In genomic region chr3:13487403-13487802, GRCh38 we compare ENCODE assay signal across 1 cellular context.
TF ChIP-seq lines count a peak whose summit lies in the region.

No MANE protein-coding gene starts in this region.

TF ChIP-seq in HepG2, 621 proteins besides CTCF, POLR2A, EP300 and RAD21 (continued from another document and continues in another):
- TF ChIP-seq ZNF691 (CRISPR knock-in tag; IDR thresholded peaks at IDR 0.05; ENCODE audit: borderline replicate concordance, low read depth) (peak; percentile 97), PHF21A (CRISPR knock-in tag; IDR thresholded peaks at IDR 0.05) (peak; percentile 40; the same call in 1 of the 2 replicates), THAP11 (CRISPR knock-in tag; IDR thresholded peaks at IDR 0.05) (no peak), ZNF687 (CRISPR knock-in tag; IDR thresholded peaks at IDR 0.05) (peak; percentile 91), ARHGAP35 (CRISPR knock-in tag; IDR thresholded peaks at IDR 0.05; ENCODE audit: borderline replicate concordance) (no peak), ZNF577 (CRISPR knock-in tag; IDR thresholded peaks at IDR 0.05; ENCODE audit: borderline replicate concordance, low read depth) (no peak), ZNF563 (CRISPR knock-in tag; IDR thresholded peaks at IDR 0.05) (no peak), ZFP91 (CRISPR knock-in tag; IDR thresholded peaks at IDR 0.05; ENCODE audit: borderline replicate concordance) (0 out of 2 replicates have a peak, but pooled peaks have one; percentile 27), CEBPG (CRISPR knock-in tag; IDR thresholded peaks at IDR 0.05) (no peak), ZNF263 (CRISPR knock-in tag; IDR thresholded peaks at IDR 0.05) (peak; percentile 72; the same call in 1 of the 2 replicates), ARID4A (CRISPR knock-in tag; IDR thresholded peaks at IDR 0.05; ENCODE audit: borderline replicate concordance) (peak; percentile 56; the same call in 1 of the 2 replicates), ZNF329 (CRISPR knock-in tag; IDR thresholded peaks at IDR 0.05; ENCODE audit: low read depth) (0 out of 2 replicates have a peak, but pooled peaks have one; percentile 33), KDM6A (CRISPR knock-in tag; IDR thresholded peaks at IDR 0.05; ENCODE audit: low read depth) (0 out of 2 replicates have a peak, but pooled peaks have one; percentile 26), ZBTB1 (CRISPR knock-in tag; IDR thresholded peaks at IDR 0.05; ENCODE audit: borderline replicate concordance) (no peak), ZFY (CRISPR knock-in tag; IDR thresholded peaks at IDR 0.05) (no peak), IRF2 (CRISPR knock-in tag; IDR thresholded peaks at IDR 0.05) (no peak), ARNTL (CRISPR knock-in tag; IDR thresholded peaks at IDR 0.05) (0 out of 2 replicates have a peak, but pooled peaks have one; percentile 75), ZNF605 (CRISPR knock-in tag; IDR thresholded peaks at IDR 0.05) (peak; percentile 26; the same call in 1 of the 2 replicates), ARID5B (CRISPR knock-in tag; IDR thresholded peaks at IDR 0.05) (no peak), KLF11 (CRISPR knock-in tag; IDR thresholded peaks at IDR 0.05) (no peak), ZBTB38 (CRISPR knock-in tag; IDR thresholded peaks at IDR 0.05) (0 out of 2 replicates have a peak, but pooled peaks have one; percentile 22), SALL1 (CRISPR knock-in tag; IDR thresholded peaks at IDR 0.05) (peak; percentile 9; the same call in 1 of the 2 replicates), MXI1 (IDR thresholded peaks at IDR 0.05; ENCODE audit: borderline replicate concordance, low read depth, low read length) (peak; percentile 42; the same call in 1 of the 3 replicates), ZSCAN20 (CRISPR knock-in tag; IDR thresholded peaks at IDR 0.05; ENCODE audit: borderline replicate concordance) (no peak), CENPBD1 (CRISPR knock-in tag; IDR thresholded peaks at IDR 0.05; ENCODE audit: borderline replicate concordance, low read depth) (no peak), RERE (CRISPR knock-in tag; IDR thresholded peaks at IDR 0.05; ENCODE audit: low read depth) (no peak), FOXA3 (CRISPR knock-in tag; IDR thresholded peaks at IDR 0.05) (0 out of 2 replicates have a peak, but pooled peaks have one; percentile 18), ZNF430 (CRISPR knock-in tag; IDR thresholded peaks at IDR 0.05) (no peak), ZFX (CRISPR knock-in tag; IDR thresholded peaks at IDR 0.05; ENCODE audit: low read depth) (peak; percentile 42; the same call in 1 of the 2 replicates), ZMAT3 (CRISPR knock-in tag; conservative IDR thresholded peaks at IDR 0.05) (0 out of 2 replicates have a peak, but pooled peaks have one; percentile 46), ZBTB7A (CRISPR knock-in tag; IDR thresholded peaks at IDR 0.05) (0 out of 2 replicates have a peak, but pooled peaks have one; percentile 22), MEIS1 (CRISPR knock-in tag; IDR thresholded peaks at IDR 0.05; ENCODE audit: borderline replicate concordance) (peak; percentile 57; the same call in 1 of the 2 replicates), PAWR (CRISPR knock-in tag; IDR thresholded peaks at IDR 0.05; ENCODE audit: borderline replicate concordance) (no peak)
